Comparison of ENCODE assay signal across 24 cellular contexts in the genomic region with DNA sequence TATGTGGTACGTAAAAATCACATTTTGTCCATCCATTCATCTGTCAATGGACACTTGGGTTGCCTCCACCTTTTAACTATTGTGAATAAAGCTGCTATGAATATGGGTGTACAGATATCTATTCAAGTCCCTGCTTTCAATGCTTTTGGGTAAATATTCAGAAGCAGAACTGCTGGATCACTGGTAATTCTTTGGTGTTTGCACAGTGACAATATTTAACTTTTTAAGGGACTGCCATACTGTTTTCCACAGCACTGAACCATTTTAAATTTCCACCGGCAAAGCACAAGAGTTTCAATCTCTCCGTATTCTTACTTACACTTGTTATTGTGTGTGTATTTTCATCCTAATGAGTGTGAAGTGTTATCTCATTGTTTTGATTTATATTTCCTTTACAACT.
"Had no signal": no experiment of that assay in that cellular context is flagged by ENCODE, and none has a peak within 500 bp of the region (broad histone marks: within the 10 kb centered on the region; RNA-seq: fewer than 3 reads in every experiment).

No MANE protein-coding gene starts in this region.

- H3K9me3 ChIP-seq: left lung, mucosa of descending colon, pancreas, prostate gland, sigmoid colon, spleen, tibial nerve, uterus had no signal

- H3K27ac ChIP-seq: left lung, pancreas, prostate gland, sigmoid colon, spleen, tibial nerve, uterus had no signal

- ATAC-seq: left cardiac atrium; left lung; mucosa of descending colon; naive thymus-derived CD4-positive, alpha-beta T cell; natural killer cell treated with Interleukin-12 subunit alpha and Interleukin-12 subunit beta and Interleukin-15 and Interleukin-18, amount 100 ng/mL, for 72 hours; right cardiac atrium; stimulated activated memory B cell treated with anti-CD40 and anti-IgM and Interleukin-4, amounts not matched to agents 10 μg/mL and 1 μg/mL and 100 μg/mL, for 72 hours; stimulated activated naive CD8-positive, alpha-beta T cell treated with anti-CD3 and anti-CD28 coated beads, Interleukin-15, amount 100 ng/mL, for 72 hours had no signal

- DNase-seq: head of caudate nucleus; kidney glomerular epithelial cell; left cardiac atrium; left lung; midbrain; mucosa of descending colon; naive thymus-derived CD4-positive, alpha-beta T cell; nucleus accumbens; pancreas; posterior cingulate gyrus; retina; right cardiac atrium; sigmoid colon; small intestine; spleen; stimulated activated CD4-positive, alpha-beta T cell treated with anti-CD3 and anti-CD28 coated beads, Interleukin-4, amount 100 ng/mL, for 24 hours; stimulated activated naive CD4-positive, alpha-beta T cell treated with Interleukin-2 at 50 U/mL for 16 hours; stimulated activated naive CD8-positive, alpha-beta T cell treated with anti-CD3 and anti-CD28 coated beads, Interleukin-15, amount 100 ng/mL, for 72 hours; substantia nigra; uterus had no signal

- H3K4me3 ChIP-seq: left lung, mucosa of descending colon, pancreas, prostate gland, sigmoid colon, spleen, tibial nerve, uterus had no signal

- H3K4me1 ChIP-seq: left lung, pancreas, prostate gland, spleen, uterus had no signal

- H3K36me3 ChIP-seq: left lung, pancreas, prostate gland, sigmoid colon, spleen, tibial nerve, uterus had no signal

- H3K27me3 ChIP-seq: left lung, pancreas, sigmoid colon, spleen, tibial nerve, uterus had no signal
